In the genomic region with DNA sequence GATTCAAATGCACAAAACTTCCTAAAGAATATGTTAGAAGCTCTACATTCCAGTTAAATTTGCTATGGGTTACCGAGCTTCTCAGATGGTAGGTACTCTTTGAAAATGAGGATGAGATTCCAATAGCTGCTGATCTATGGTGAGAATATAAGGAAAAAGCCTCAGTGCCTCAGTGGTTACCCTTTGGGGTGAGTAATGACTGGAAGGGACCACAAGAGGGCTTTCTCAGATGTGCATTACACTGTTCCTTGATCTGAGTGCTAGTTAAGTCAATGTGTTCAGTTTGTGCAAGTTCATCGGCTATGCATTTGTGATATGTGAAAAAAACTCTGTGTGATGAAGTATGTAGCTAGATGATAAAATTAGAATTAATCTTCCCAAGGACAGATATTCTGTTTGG, we compare ENCODE assay signal across 8 cellular contexts. TPM values are rescaled to one million over a fixed set of nuclear protein-coding genes. Genes with fewer than 3 reads are reported as not detected.
DNase-seq lines count a peak whose midpoint lies in the region; ATAC-seq, FAIRE-seq and TF ChIP-seq lines count a peak whose summit lies in the region.

No MANE protein-coding gene starts in this region.

- H3K79me1 ChIP-seq in H1 (ENCODE audit: low read depth, low read length): no peaks in the 10 kb centered on the region

- FAIRE-seq in H1 (lab: Jason Lieb, UNC): peak; percentile 97

- no peaks in the 10 kb centered on the region for H3K79me2 ChIP-seq in H1 (ENCODE audit: control insufficient read depth in 1 of 2, insufficient read depth in 2 of 2, low read length in 2 of 2)

- H3K14ac ChIP-seq in H1 (ENCODE audit: insufficient read length): no peak overlapping the region

- H3K9ac ChIP-seq in H1 (replicated peaks in 1 of 4; ENCODE audit: extremely low read depth in 1 of 4, low read depth in 3 of 4, low read length in 3 of 4): no peak overlapping the region

- H4K5ac ChIP-seq in H1 (ENCODE audit: insufficient read length, low read depth, low read length): no peak overlapping the region

- TF ChIP-seq POLR2A in H1 (IDR thresholded peaks at IDR 0.05; ENCODE audit: control extremely low read depth in 1 of 2, low read depth in 2 of 2, low read length in 2 of 2): no peak
- TF ChIP-seq POLR2A in gastroesophageal sphincter (IDR thresholded peaks at IDR 0.05): no peak

- no peak overlapping the region for H3K56ac ChIP-seq in H1 (replicated peaks; ENCODE audit: insufficient read length, low read depth, low read length)

- CTCF ChIA-PET in H1 (lab: Charles Lee; ENCODE audit: partially characterized antibody): interaction anchor here (0.6 to 2.7 kb wide), 45 partner anchors 9 to 349 kb away, joined by 3 to 37 read pairs (median 5); partner anchors contain the start of gene PNPLA8

- H3K4me1 ChIP-seq in H1 (replicated peaks in 1 of 4; ENCODE audit: control insufficient read depth in 3 of 4, insufficient read depth in 4 of 4, low read length in 3 of 4): peaks cover 6 to 13% (median 10%) of the 10 kb centered on the region in 4 experiments; a peak in 5 of 7 replicates
- peaks cover 0 to 28% (median 15%) of the 10 kb centered on the region in 3 donors for H3K4me1 ChIP-seq in gastroesophageal sphincter

- no peak overlapping the region for H2BK15ac ChIP-seq in H1 (ENCODE audit: low read length)

- POLR2A ChIA-PET in H1 (lab: Charles Lee; ENCODE audit: partially characterized antibody): no interaction called here

- no peak overlapping the region for H4K91ac ChIP-seq in H1 (replicated peaks; ENCODE audit: insufficient read length, low read length)

- no peak overlapping the region for H3K4ac ChIP-seq in H1 (replicated peaks; ENCODE audit: insufficient read length, low read depth, low read length)

- no peak overlapping the region for H2BK5ac ChIP-seq in H1 (ENCODE audit: low read depth, low read length)

- H2AK5ac ChIP-seq in H1 (ENCODE audit: low read depth, low read length): no peak overlapping the region

- no peak overlapping the region for H3K27ac ChIP-seq in H1 (ENCODE audit: low read depth, low read length)
- H3K27ac ChIP-seq in coronary artery: no peak overlapping the region
- no peak overlapping the region for H3K27ac ChIP-seq in gastroesophageal sphincter

- TF ChIP-seq EP300 in H1 (IDR thresholded peaks at IDR 0.05; ENCODE audit: borderline replicate concordance in 1 of 2, low read depth in 2 of 2, low read length in 2 of 2) (no peak), gastroesophageal sphincter (IDR thresholded peaks at IDR 0.05) (no peak)

- no peak overlapping the region for H2BK120ac ChIP-seq in H1 (replicated peaks; ENCODE audit: low read depth, low read length)

- no peak overlapping the region for H2BK20ac ChIP-seq in H1 (ENCODE audit: low read length)

- H4K20me1 ChIP-seq in H1 (replicated peaks in 1 of 2; ENCODE audit: control insufficient read depth in 1 of 2, insufficient read depth in 2 of 2, low read length in 2 of 2): peaks cover 0 to 1% of the 10 kb centered on the region in 2 experiments

- H3K27me3 ChIP-seq in H1 (replicated peaks in 1 of 4; ENCODE audit: control insufficient read depth in 3 of 4, extremely low read depth in 1 of 4, insufficient read depth in 3 of 4, low read length in 3 of 4) (peaks cover 6 to 35% (median 26%) of the 10 kb centered on the region in 4 experiments), gastroesophageal sphincter (peaks cover 45% of the 10 kb centered on the region)

- H4K8ac ChIP-seq in H1 (ENCODE audit: extremely low read depth, insufficient read depth, low read length): no peak overlapping the region

- H3K18ac ChIP-seq in H1 (ENCODE audit: extremely low read depth, low read length): no peak overlapping the region

- no peak overlapping the region for H2AFZ ChIP-seq in H1 (ENCODE audit: low read length)

- peak in 2 of 3 experiments; percentile 63 to 72; a peak in 3 of 4 replicates for TF ChIP-seq CTCF in H1 (IDR thresholded peaks at IDR 0.05; ENCODE audit: control extremely low read depth in 1 of 3, insufficient read depth in 1 of 3, low read depth in 1 of 3, low read length in 3 of 3)
- peak; percentile 65 for TF ChIP-seq CTCF in retinal pigment epithelial cell (conservative IDR thresholded peaks at IDR 0.05; ENCODE audit: low read depth, low read length)
- no peak for TF ChIP-seq CTCF in coronary artery (IDR thresholded peaks at IDR 0.05)
- peak in 2 of 4 experiments; percentile 20 to 32 for TF ChIP-seq CTCF in gastroesophageal sphincter (IDR thresholded peaks at IDR 0.05)

- no peak overlapping the region for H2BK12ac ChIP-seq in H1 (ENCODE audit: low read depth, low read length)

- DNase-seq in NOMO-1 treated with DMSO at 0.1 percent for 48 hours (lab: John Stamatoyannopoulos, UW; ENCODE audit: unreplicated experiment) (peak; percentile 16), NOMO-1 (lab: John Stamatoyannopoulos, UW; ENCODE audit: unreplicated experiment in 2 of 2) (no peak), NCI-H69 (lab: John Stamatoyannopoulos, UW) (peak; percentile 77), H1 (ENCODE audit: low read depth in 1 of 2, low spot score in 2 of 2) (no peak), retinal pigment epithelial cell (ENCODE audit: low read depth) (no peak), coronary artery (ENCODE audit: low spot score) (no peak)

- H3K23ac ChIP-seq in H1 (ENCODE audit: insufficient read length): no peak overlapping the region

- peak; percentile 53 to 65 for TF ChIP-seq RAD21 in H1 (IDR thresholded peaks at IDR 0.05 in 1 of 2, conservative IDR thresholded peaks at IDR 0.05 in 1 of 2; ENCODE audit: low read depth in 2 of 2, low read length in 2 of 2)

- peak; percentile 55 for ATAC-seq in HG02642 (IDR thresholded peaks at IDR 0.05; ENCODE audit: poor library complexity, unreplicated experiment)
- ATAC-seq in gastroesophageal sphincter: no peak

- WGBS in H1 (ENCODE audit: extremely low coverage in 1 of 2, insufficient coverage in 1 of 2, insufficient read length in 1 of 2, insufficient replicate concordance in 2 of 2, low coverage in 1 of 2, low lambda C conversion rate in 2 of 2, missing lambda C conversion rate in 1 of 2), 2 experiments: 73% methylated on average over 2 of the region's 2 CpGs; no CpG with 5 or more reads in 1 of the 2 experiments
- 52 to 61% methylated on average over 2 of the region's 2 CpGs for WGBS in gastroesophageal sphincter (ENCODE audit: low coverage in 1 of 2), 2 donors

- no peaks in the 10 kb centered on the region for H3K9me3 ChIP-seq in H1 (ENCODE audit: insufficient read depth in 2 of 2, low read depth in 1 of 2, low read length in 1 of 2)
- H3K9me3 ChIP-seq in gastroesophageal sphincter: no peaks in the 10 kb centered on the region

- H3K36me3 ChIP-seq in H1 (ENCODE audit: control insufficient read depth in 2 of 4, insufficient read depth in 4 of 4, low read length in 3 of 4): no peaks in the 10 kb centered on the region
- H3K36me3 ChIP-seq in gastroesophageal sphincter: no peaks in the 10 kb centered on the region

- no peak overlapping the region for H3K4me2 ChIP-seq in H1 (ENCODE audit: insufficient read depth in 1 of 2, low read depth in 2 of 2, low read length in 2 of 2)

- no peak overlapping the region for H3K4me3 ChIP-seq in H1 (ENCODE audit: extremely low read depth in 1 of 4, insufficient read depth in 2 of 4, low read depth in 3 of 4, low read length in 4 of 4)
- no peak overlapping the region for H3K4me3 ChIP-seq in retinal pigment epithelial cell (ENCODE audit: low read length)
- H3K4me3 ChIP-seq in coronary artery: no peak overlapping the region
- no peak overlapping the region for H3K4me3 ChIP-seq in gastroesophageal sphincter

- peaks cover 21% of the 10 kb centered on the region for H3K23me2 ChIP-seq in H1 (ENCODE audit: low read depth, low read length)

TF ChIP-seq in H1, 55 proteins besides CTCF, POLR2A, EP300 and RAD21:
- no peak for TF ChIP-seq CHD1 (IDR thresholded peaks at IDR 0.05; ENCODE audit: low read depth, low read length)
- no peak for TF ChIP-seq ATF3 (IDR thresholded peaks at IDR 0.05; ENCODE audit: insufficient read depth, low read depth, low read length)
- no peak for TF ChIP-seq RFX5 (IDR thresholded peaks at IDR 0.05; ENCODE audit: borderline replicate concordance, low read depth, low read length)
- no peak for TF ChIP-seq CTBP2 (IDR thresholded peaks at IDR 0.05; ENCODE audit: borderline replicate concordance, insufficient read depth, insufficient read length, low read length)
- no peak for TF ChIP-seq MAFK (IDR thresholded peaks at IDR 0.05; ENCODE audit: low read depth, low read length)
- TF ChIP-seq TEAD4 (IDR thresholded peaks at IDR 0.05; ENCODE audit: low read depth, low read length): no peak
TF ChIP-seq in H1: peak in this region for 0.

RNA-seq across cellular contexts. Expression of gene NRCAM, which starts 3.5 kb away (rescaled TPM):
- 3.8 and 4.3 TPM in 2 replicates for total RNA-seq in H1 (2021; fragmentation: NEBNext Ultra II Directional; extraction: Animal tissue kit (Norgen Biotek cat#: 25700))
- polyA plus RNA-seq in H1 (2011; rRNA removed): 2.2 and 2.7 TPM in 2 replicates
- 3.4 TPM for polyA plus RNA-seq in H1 (2011; cell fraction: cytosol; rRNA removed)
- 3.3 TPM for polyA plus RNA-seq in H1 (2011; cell fraction: nucleus; rRNA removed)
- 1.9 to 3.0 TPM (median 2.5 TPM) in 4 replicates for polyA plus RNA-seq in H1 (2012, experiment 1 of 2)
- 0.13 TPM for polyA plus RNA-seq in H1 (2012, experiment 2 of 2)
- 3.6 TPM for polyA plus RNA-seq in H1 (2013, experiment 1 of 2)
- 3.7 TPM for polyA plus RNA-seq in H1 (2013, experiment 2 of 2)
- polyA minus RNA-seq in H1 (2011; rRNA and poly(A)+ RNA removed): 10.2 and 11.9 TPM in 2 replicates
- 10.3 TPM for polyA minus RNA-seq in H1 (2011; cell fraction: cytosol; rRNA and poly(A)+ RNA removed)
- polyA minus RNA-seq in H1 (2011; cell fraction: nucleus; rRNA and poly(A)+ RNA removed): 15.2 TPM
- 1 to 10 TPM; 1.3 to 4.7 (median 2.2) TPM for total RNA-seq in gastroesophageal sphincter

Comparison
In these comparisons a context has a peak if more than half of its experiments do, and no peak if none do; other contexts are left out.
1. DNase-seq: peak in NOMO-1 treated with DMSO at 0.1 percent for 48 hours (single experiment) and NCI-H69 (single experiment); none in NOMO-1 (0 of 2), H1 (0 of 2), retinal pigment epithelial cell (single experiment) and coronary artery (single experiment).